ENCODE assay signal across 8 cellular contexts in genomic region chr1:160284782-160285344, GRCh38. TPM values are rescaled to one million over a fixed set of nuclear protein-coding genes. Genes with fewer than 3 reads are reported as not detected.
DNase-seq lines count a peak whose midpoint lies in the region; ATAC-seq, FAIRE-seq and TF ChIP-seq lines count a peak whose summit lies in the region.

TSS of gene PEX19 (minus strand) at chr1:160285133. CDS start at chr1:160285124, 9 bp downstream.

- DNase-seq in AG04449 (ENCODE audit: low read depth, low spot score), result no peak
- peak; percentile 93 for DNase-seq in NCI-H2227 treated with DMSO at 0.1 percent for 48 hours (lab: John Stamatoyannopoulos, UW)
- peak; percentile 85 for DNase-seq in bronchial epithelial cell (ENCODE audit: low read depth)
- DNase-seq in iPS-NIHi11 (ENCODE audit: low spot score), result peak; percentile 98
- DNase-seq in small intestine, result peak; percentile 92

- H3K36me3 ChIP-seq in bronchial epithelial cell (ENCODE audit: control insufficient read depth, insufficient read depth, low read length) (peaks cover 13% of the 10 kb centered on the region), small intestine (ENCODE audit: control insufficient read depth in 2 of 2, insufficient read depth in 2 of 2, low read length in 2 of 2) (peaks cover 12 to 14% of the 10 kb centered on the region in 2 donors)

- 0% methylated on average over 27 of the region's 27 CpGs for WGBS in small intestine, 3 donors

- peaks cover 0 to 3% of the 10 kb centered on the region in 2 donors for H3K4me1 ChIP-seq in small intestine (ENCODE audit: control insufficient read depth in 2 of 2, insufficient read depth in 1 of 2, low read depth in 1 of 2, low read length in 1 of 2)

- CTCF ChIA-PET in AG04449 (lab: Yijun Ruan, JAX), result interaction anchor here (0.9 to 3.8 kb wide), 15 partner anchors 9 to 227 kb away, joined by 3 to 27 read pairs (median 6); partner anchors contain the start of gene CASQ1

- FAIRE-seq in bronchial epithelial cell (lab: Jason Lieb, UNC) (no peak), small intestine (lab: Jason Lieb, UNC) (no peak)

- H3K27me3 ChIP-seq in bronchial epithelial cell (ENCODE audit: control insufficient read depth, insufficient read depth, low read length), result no peaks in the 10 kb centered on the region
- H3K27me3 ChIP-seq in small intestine (ENCODE audit: control insufficient read depth in 2 of 2, insufficient read depth in 2 of 2, low read length in 2 of 2), result no peaks in the 10 kb centered on the region

- TF ChIP-seq CTCF in AG04449 (IDR thresholded peaks at IDR 0.05; ENCODE audit: insufficient read depth, low read length, missing control alignments) (no peak), WI38 (IDR thresholded peaks at IDR 0.05; ENCODE audit: low read depth, low read length) (no peak), bronchial epithelial cell (IDR thresholded peaks at IDR 0.05; ENCODE audit: insufficient read depth, low read length, severe bottlenecking) (no peak)

- POLR2A ChIA-PET in AG04449 (lab: Yijun Ruan, JAX), result interaction anchor here (0.6 to 2.1 kb wide), 6 partner anchors 10 to 176 kb away, joined by 3 to 11 read pairs (median 4); partner anchors contain the start of gene DCAF8

- H3K27ac ChIP-seq in small intestine (ENCODE audit: low read depth in 1 of 2, low read length in 1 of 2), result peak within 1 kb of the TSS; percentile 42 to 92

- peak within 1 kb of the TSS; percentile 81 for H3K4me3 ChIP-seq in AG04449 (ENCODE audit: low read depth, low read length)
- H3K4me3 ChIP-seq in WI38 (ENCODE audit: low read depth, low read length), result peak within 1 kb of the TSS; percentile 93
- H3K4me3 ChIP-seq in bronchial epithelial cell (ENCODE audit: low read depth, low read length), result peak within 1 kb of the TSS; percentile 90
- peak within 1 kb of the TSS; percentile 68 to 96 for H3K4me3 ChIP-seq in small intestine (ENCODE audit: low read depth in 1 of 2, low read length in 2 of 2)

- ATAC-seq in GM18907 (IDR thresholded peaks at IDR 0.05; ENCODE audit: unreplicated experiment) (peak; percentile 97), HG03159 (IDR thresholded peaks at IDR 0.05; ENCODE audit: unreplicated experiment) (peak; percentile 94)

- H3K9me3 ChIP-seq in small intestine (ENCODE audit: control insufficient read depth, low read depth), result no peaks in the 10 kb centered on the region

RNA-seq across cellular contexts. Expression of gene PEX19, which starts in this region (rescaled TPM):
- total RNA-seq in bronchial epithelial cell, result 32.4 and 41.0 TPM in 2 replicates
- polyA plus RNA-seq in small intestine, result 10 to 100 TPM; 20.8 to 25.0 (median 23.9) TPM
